ENCODE assay signal across 6 cellular contexts in the genomic region with DNA sequence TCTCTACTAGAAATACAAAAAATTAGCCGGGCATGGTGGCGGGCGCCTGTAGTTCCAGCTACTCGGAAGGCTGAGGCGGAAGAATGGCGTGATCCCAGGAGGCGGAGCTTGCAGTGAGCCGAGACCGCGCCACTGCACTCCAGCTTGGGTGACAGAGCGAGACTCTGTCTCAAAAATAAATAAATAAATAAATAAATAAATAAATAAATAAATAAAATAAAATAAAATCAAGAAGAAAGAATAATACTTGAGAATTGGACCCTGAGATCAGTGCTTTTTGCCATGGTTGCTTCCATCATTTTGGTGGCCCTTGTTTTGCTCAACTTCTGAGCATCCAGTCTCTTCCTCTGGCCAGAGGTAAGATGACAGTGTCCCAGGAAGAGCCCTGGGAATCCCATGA. TPM values are rescaled to one million over a fixed set of nuclear protein-coding genes. Genes with fewer than 3 reads are reported as not detected.
DNase-seq lines count a peak whose midpoint lies in the region; ATAC-seq, FAIRE-seq and TF ChIP-seq lines count a peak whose summit lies in the region.
"Not testable (repeated sequence)": the region's sequence is repeated elsewhere in the genome, so short reads cannot be mapped to it uniquely, and the experiment has no call there.

No MANE protein-coding gene starts in this region.

- H3K4me2 ChIP-seq in A549; K562 (ENCODE audit: insufficient read depth, low read length): not testable (repeated sequence)

- not testable (repeated sequence) for H3K4me1 ChIP-seq in A549; HEK293 (ENCODE audit: control insufficient read depth, insufficient read depth, low read length); K562 (replicated peaks in 1 of 2; ENCODE audit: control insufficient read depth in 2 of 2, insufficient read depth in 2 of 2, low read length in 2 of 2)

- WGBS in A549 (ENCODE audit: missing lambda C conversion rate) = 90% methylated on average over 11 of the region's 11 CpGs
- 22% methylated on average over 7 of the region's 11 CpGs for WGBS in K562 (ENCODE audit: insufficient coverage, low coverage, missing lambda C conversion rate)

- ATAC-seq in A549, WTC11, K562: not testable (repeated sequence)

- H2AFZ ChIP-seq in K562 (ENCODE audit: low read depth, low read length) = peak overlapping the region; percentile 71

- H3K4me3 Mint-ChIP-seq in WTC11; osteocyte (ENCODE audit: unreplicated experiment): not testable (repeated sequence)

- not testable (repeated sequence) for DNase-seq in A549 (ENCODE audit: low read depth in 1 of 2, low spot score in 1 of 2); WTC11 (ENCODE audit: low spot score); K562 (ENCODE audit: extremely low read depth in 1 of 4, low spot score in 3 of 4)
- peak; percentile 28 for DNase-seq in mesenteric fat pad (ENCODE audit: low spot score)
- DNase-seq in osteocyte (ENCODE audit: extremely low spot score, unreplicated experiment) = peak; percentile 7

- H3K27ac ChIP-seq in A549; HEK293 (ENCODE audit: extremely low read depth, low read depth, low read length); K562 (ENCODE audit: extremely low read depth, low read depth, low read length): not testable (repeated sequence)

- not testable (repeated sequence) for TF ChIP-seq RAD21 in A549 (conservative IDR thresholded peaks at IDR 0.05 in 1 of 2, IDR thresholded peaks at IDR 0.05 in 1 of 2); K562 (CRISPR knock-in tag; conservative IDR thresholded peaks at IDR 0.05 in 1 of 2, IDR thresholded peaks at IDR 0.05 in 1 of 2)

- H3K4me3 ChIP-seq in A549; HEK293 (ENCODE audit: low read depth, low read length); K562: not testable (repeated sequence)

- H3K27me3 Mint-ChIP-seq in WTC11 (ENCODE audit: low read depth) = not testable (repeated sequence)
- H3K27me3 Mint-ChIP-seq in osteocyte (ENCODE audit: unreplicated experiment) = peaks cover 63% of the 10 kb centered on the region

- H3K27me3 ChIP-seq in K562 (ENCODE audit: control insufficient read depth in 2 of 2, insufficient read depth in 2 of 2, low read length in 2 of 2) = not testable (repeated sequence)

- H3K27ac Mint-ChIP-seq in WTC11; osteocyte (ENCODE audit: unreplicated experiment): not testable (repeated sequence)

- not testable (repeated sequence) for TF ChIP-seq EP300 in A549 (IDR thresholded peaks at IDR 0.05); K562 (IDR thresholded peaks at IDR 0.05; ENCODE audit: low read length)

- H3K9me3 Mint-ChIP-seq in WTC11; osteocyte (ENCODE audit: unreplicated experiment): not testable (repeated sequence)

- FAIRE-seq in A549 (lab: Jason Lieb, UNC); K562 (lab: Jason Lieb, UNC): not testable (repeated sequence)

- H3K4me1 Mint-ChIP-seq in WTC11; osteocyte (ENCODE audit: unreplicated experiment): not testable (repeated sequence)

- not testable (repeated sequence) for H3K9ac ChIP-seq in K562 (ENCODE audit: insufficient read depth in 1 of 2, low read depth in 2 of 2, low read length in 2 of 2)

- TF ChIP-seq CTCF in A549 (IDR thresholded peaks at IDR 0.05); HEK293 (tag by site-specific recombination; IDR thresholded peaks at IDR 0.05); WTC11 (IDR thresholded peaks at IDR 0.05); K562 (IDR thresholded peaks at IDR 0.05 in 2 of 3, conservative IDR thresholded peaks at IDR 0.05 in 1 of 3; ENCODE audit: insufficient read depth in 2 of 3, low read depth in 1 of 3, low read length in 3 of 3); osteocyte (IDR thresholded peaks at IDR 0.05): not testable (repeated sequence)

- H3K9me3 ChIP-seq in A549; HEK293 (ENCODE audit: control insufficient read depth, insufficient read depth, low read depth, low read length); K562 (replicated peaks; ENCODE audit: control insufficient read depth, insufficient read depth, low read depth, low read length): not testable (repeated sequence)

- H3K36me3 Mint-ChIP-seq in WTC11; osteocyte (ENCODE audit: unreplicated experiment): not testable (repeated sequence)

- not testable (repeated sequence) for H3K9me1 ChIP-seq in K562 (ENCODE audit: control insufficient read depth, insufficient read depth, low read length)

- in situ Hi-C loops in K562 (cut with MboI) = not testable (repeated sequence)

- not testable (repeated sequence) for H3K79me2 ChIP-seq in K562 (ENCODE audit: control insufficient read depth, insufficient read depth, low read length)

- CTCF ChIA-PET in A549 (lab: Yijun Ruan, JAX) = interaction anchor here (1.6 to 1.7 kb wide), 3 partner anchors 8 to 25 kb away, joined by 3 to 5 read pairs (median 3); no protein-coding TSS in a partner anchor
- CTCF ChIA-PET in HEK293 (lab: Yijun Ruan, JAX); WTC11 (lab: Charles Lee); K562 (lab: Yijun Ruan, JAX; ENCODE audit: low intra/inter-chr PET ratio): not testable (repeated sequence)

- intact Hi-C loops in K562 (cut with micrococcal nuclease) = not testable (repeated sequence)

- TF ChIP-seq POLR2A in A549 (IDR thresholded peaks at IDR 0.05; ENCODE audit: low read length) = not testable (repeated sequence)
- TF ChIP-seq POLR2A in K562 (conservative IDR thresholded peaks at IDR 0.05) = peak; percentile 42; the same call in 1 of the 2 replicates

- BruUV-seq in K562 (replicated peaks; lab: Mats Ljungman, UMichigan) = not testable (repeated sequence)

- not testable (repeated sequence) for H4K20me1 ChIP-seq in K562 (replicated peaks; ENCODE audit: control insufficient read depth, insufficient read depth, low read length)

- POLR2A ChIA-PET in A549 (lab: Yijun Ruan, JAX); HEK293 (lab: Yijun Ruan, JAX); WTC11 (lab: Charles Lee): not testable (repeated sequence)
- POLR2A ChIA-PET in K562 (lab: Yijun Ruan, JAX) = interaction anchor here (1.0 kb wide), 1 partner anchor 11 kb away, joined by 3 read pairs; no protein-coding TSS in a partner anchor

- not testable (repeated sequence) for H3K36me3 ChIP-seq in HEK293 (ENCODE audit: control insufficient read depth in 2 of 2, insufficient read depth in 1 of 2, low read length in 2 of 2); K562 (ENCODE audit: control insufficient read depth, insufficient read depth, low read length)

TF ChIP-seq in A549, 52 proteins besides CTCF, POLR2A, EP300 and RAD21:
- peak; percentile 57 for TF ChIP-seq ZC3H11A (IDR thresholded peaks at IDR 0.05)

TF ChIP-seq in WTC11, 78 proteins besides CTCF, POLR2A, EP300 and RAD21:
- peak; percentile 74; the same call in 1 of the 2 replicates for TF ChIP-seq HMGA2 (CRISPR knock-in tag; IDR thresholded peaks at IDR 0.05)

RNA-seq across cellular contexts. Expression of a gene that starts 37.0 kb away (rescaled TPM):
- polyA plus RNA-seq in A549 (2011; rRNA removed) (219 and 258 TPM in 2 replicates), A549 (2017; fragmentation: RNase III; extraction: RNeasy Plus Mini Kit Qiagen cat#74134 plus additional on column Dnase treatment) (126 to 130 TPM (median 127 TPM) in 3 replicates), K562 (2011; rRNA removed) (163 TPM in 2 replicates), K562 (2014; fragmentation: Illumina TruSeq; extraction: Trizol) (177 TPM in 2 replicates), K562 (2014; fragmentation: Nextera tagmentation; extraction: Ambion mirVana) (100 to 1,000 TPM; 366 to 481 TPM), K562 (2014; rRNA removed) (143 TPM in 2 replicates)
- polyA plus RNA-seq in A549 (2012; cell fraction: cytosol; rRNA removed) = 80.0 and 83.8 TPM in 2 replicates
- 29.7 and 52.2 TPM in 2 replicates for polyA plus RNA-seq in A549 (2012; cell fraction: nucleus; rRNA removed)
- 83.2 and 85.8 TPM in 2 replicates for polyA minus RNA-seq in A549 (2011; rRNA and poly(A)+ RNA removed)
- total RNA-seq in WTC11 (2021) (99.5 to 114 TPM (median 108 TPM) in 3 replicates), K562 (2014; rRNA removed) (106 and 118 TPM in 2 replicates), K562 (2014; rRNA removed; fragmentation: Illumina TruSeq; extraction: Trizol) (166 and 174 TPM in 2 replicates), K562 (2015; rRNA removed; fragmentation: Illumina TruSeq; extraction: Trizol) (132 and 142 TPM in 2 replicates), K562 (2021) (107 and 122 TPM in 2 replicates), mesenteric fat pad (78.5 TPM), osteocyte (103 and 114 TPM in 2 replicates)
- total RNA-seq in K562 (2011; cell fraction: chromatin; rRNA removed; ENCODE audit: low replicate concordance) = 27.4 and 46.0 TPM in 2 replicates
- 25.0 and 27.9 TPM in 2 replicates for total RNA-seq in K562 (2011; cell fraction: nucleolus; rRNA removed)
- total RNA-seq in K562 (2011; cell fraction: nucleoplasm; rRNA removed) = 63.9 and 106 TPM in 2 replicates
- polyA plus RNA-seq in K562 (2011; cell fraction: cytosol; rRNA removed) = 72.4 and 141 TPM in 2 replicates
- 32.2 and 59.7 TPM in 2 replicates for polyA plus RNA-seq in K562 (2011; cell fraction: nucleus; rRNA removed)
- 135 and 320 TPM in 2 replicates for polyA plus RNA-seq in K562 (2012)
- 72.0 and 91.7 TPM in 2 replicates for polyA minus RNA-seq in K562 (2011; rRNA and poly(A)+ RNA removed)
- polyA minus RNA-seq in K562 (2011; cell fraction: cytosol; rRNA and poly(A)+ RNA removed) = 28.1 and 34.2 TPM in 2 replicates
- 14.1 and 23.3 TPM in 2 replicates for polyA minus RNA-seq in K562 (2011; cell fraction: nucleus; rRNA and poly(A)+ RNA removed)
